ENCODE assay signal across 12 cellular contexts in genomic region chr15:74655424-74655823, GRCh38. TPM values are rescaled to one million over a fixed set of nuclear protein-coding genes. Genes with fewer than 3 reads are reported as not detected.
DNase-seq lines count a peak whose midpoint lies in the region; ATAC-seq and TF ChIP-seq lines count a peak whose summit lies in the region.
"Had no signal": no experiment of that assay in that cellular context is flagged by ENCODE, and none has a peak within 500 bp of the region (broad histone marks: within the 10 kb centered on the region; RNA-seq: fewer than 3 reads in every experiment).

No MANE protein-coding gene starts in this region.

- peak overlapping the region in 1 of 2 donors; percentile 12 for H3K4me3 Mint-ChIP-seq in stimulated activated naive CD8-positive, alpha-beta T cell treated with anti-CD3 and anti-CD28 coated beads, Interleukin-15, amount 100 ng/mL, for 72 hours
- no peak overlapping the region for H3K4me3 Mint-ChIP-seq in activated naive CD8-positive, alpha-beta T cell treated with anti-CD3 and anti-CD28 coated beads, Interleukin-2, amount 50 U/mL, for 24 hours
- H3K4me3 Mint-ChIP-seq in MCF 10A (ENCODE audit: unreplicated experiment) = no peak overlapping the region
- H3K4me3 Mint-ChIP-seq: activated naive CD4-positive, alpha-beta T cell treated with anti-CD3 and anti-CD28 coated beads, Interleukin-2, amount 10 ng/mL, durations not matched to agents 7 days and 5 days; CD4-positive, CD25-positive, alpha-beta regulatory T cell had no signal

- no peaks in the 10 kb centered on the region for H3K9me3 Mint-ChIP-seq in stimulated activated naive CD8-positive, alpha-beta T cell treated with anti-CD3 and anti-CD28 coated beads, Interleukin-15, amount 100 ng/mL, for 72 hours
- no peaks in the 10 kb centered on the region for H3K9me3 Mint-ChIP-seq in activated naive CD8-positive, alpha-beta T cell treated with anti-CD3 and anti-CD28 coated beads, Interleukin-2, amount 50 U/mL, for 24 hours
- no peaks in the 10 kb centered on the region for H3K9me3 Mint-ChIP-seq in MCF 10A (ENCODE audit: unreplicated experiment)
- H3K9me3 Mint-ChIP-seq: activated naive CD4-positive, alpha-beta T cell treated with anti-CD3 and anti-CD28 coated beads, Interleukin-2, amount 10 ng/mL, durations not matched to agents 7 days and 5 days; CD4-positive, CD25-positive, alpha-beta regulatory T cell had no signal

- peak; percentile 17 to 74 for DNase-seq in stimulated activated naive CD8-positive, alpha-beta T cell treated with anti-CD3 and anti-CD28 coated beads, Interleukin-15, amount 100 ng/mL, for 72 hours
- no peak for DNase-seq in stimulated activated naive CD8-positive, alpha-beta T cell treated with anti-CD3 and anti-CD28 coated beads, Interleukin-15, Interleukin-2, amounts not matched to agents 100 U/mL and 50 U/mL, for 24 hours
- DNase-seq in NCI-H1436 (lab: John Stamatoyannopoulos, UW) = peak; percentile 49
- no peak for DNase-seq in activated naive CD8-positive, alpha-beta T cell treated with anti-CD3 and anti-CD28 coated beads, Interleukin-2, amount 50 U/mL, for 24 hours
- no peak for DNase-seq in MCF 10A (ENCODE audit: unreplicated experiment)
- DNase-seq in left lobe of liver (ENCODE audit: low spot score) = no peak
- no peak for DNase-seq in left cardiac atrium
- no peak for DNase-seq in esophagus muscularis mucosa (ENCODE audit: extremely low spot score)
- DNase-seq: activated naive CD4-positive, alpha-beta T cell treated with anti-CD3 and anti-CD28 coated beads, Interleukin-2, amount 10 ng/mL, durations not matched to agents 7 days and 5 days; nucleus accumbens had no signal

- H3K36me3 ChIP-seq in esophagus muscularis mucosa = peaks cover 0 to 15% (median 7%) of the 10 kb centered on the region in 4 donors

- H3K27me3 ChIP-seq in esophagus muscularis mucosa = no peaks in the 10 kb centered on the region

- peaks cover 40% of the 10 kb centered on the region for H3K4me1 Mint-ChIP-seq in stimulated activated naive CD8-positive, alpha-beta T cell treated with anti-CD3 and anti-CD28 coated beads, Interleukin-15, amount 100 ng/mL, for 72 hours
- peaks cover 19% of the 10 kb centered on the region for H3K4me1 Mint-ChIP-seq in activated naive CD8-positive, alpha-beta T cell treated with anti-CD3 and anti-CD28 coated beads, Interleukin-2, amount 50 U/mL, for 24 hours
- H3K4me1 Mint-ChIP-seq in MCF 10A (ENCODE audit: insufficient read depth, unreplicated experiment) = peaks cover 14% of the 10 kb centered on the region

- H3K27me3 Mint-ChIP-seq in stimulated activated naive CD8-positive, alpha-beta T cell treated with anti-CD3 and anti-CD28 coated beads, Interleukin-15, amount 100 ng/mL, for 72 hours = no peaks in the 10 kb centered on the region
- no peaks in the 10 kb centered on the region for H3K27me3 Mint-ChIP-seq in activated naive CD8-positive, alpha-beta T cell treated with anti-CD3 and anti-CD28 coated beads, Interleukin-2, amount 50 U/mL, for 24 hours
- H3K27me3 Mint-ChIP-seq in MCF 10A (ENCODE audit: insufficient read depth, unreplicated experiment) = no peaks in the 10 kb centered on the region
- H3K27me3 Mint-ChIP-seq: activated naive CD4-positive, alpha-beta T cell treated with anti-CD3 and anti-CD28 coated beads, Interleukin-2, amount 10 ng/mL, durations not matched to agents 7 days and 5 days; CD4-positive, CD25-positive, alpha-beta regulatory T cell had no signal

- intact Hi-C loops in MCF 10A (cut with micrococcal nuclease) (no loop called here), left cardiac atrium (cut with DNase I) (no loop called here), esophagus muscularis mucosa (cut with DNase I) (no loop called here)

- H3K36me3 Mint-ChIP-seq in activated naive CD8-positive, alpha-beta T cell treated with anti-CD3 and anti-CD28 coated beads, Interleukin-2, amount 50 U/mL, for 24 hours (ENCODE audit: low read depth) = peaks cover 2% of the 10 kb centered on the region
- H3K36me3 Mint-ChIP-seq in MCF 10A (ENCODE audit: insufficient read depth, unreplicated experiment) = peaks cover 14% of the 10 kb centered on the region

- no peaks in the 10 kb centered on the region for H3K9me3 ChIP-seq in esophagus muscularis mucosa

- CTCF ChIA-PET in MCF 10A (lab: Yijun Ruan, JAX) = interaction anchor here (1.5 kb wide), 1 partner anchor 22 kb away, joined by 8 read pairs; no protein-coding TSS in a partner anchor

- H3K27ac ChIP-seq in esophagus muscularis mucosa (replicated peaks in 1 of 4) = no peak overlapping the region

- 92% methylated on average over 6 of the region's 7 CpGs for WGBS in esophagus muscularis mucosa

- TF ChIP-seq EP300 in esophagus muscularis mucosa (IDR thresholded peaks at IDR 0.05) = no peak

- H3K27ac Mint-ChIP-seq in stimulated activated naive CD8-positive, alpha-beta T cell treated with anti-CD3 and anti-CD28 coated beads, Interleukin-15, amount 100 ng/mL, for 72 hours = peak overlapping the region; percentile 83 to 91
- H3K27ac Mint-ChIP-seq in activated naive CD8-positive, alpha-beta T cell treated with anti-CD3 and anti-CD28 coated beads, Interleukin-2, amount 50 U/mL, for 24 hours = no peak overlapping the region
- no peak overlapping the region for H3K27ac Mint-ChIP-seq in MCF 10A (ENCODE audit: low read depth, unreplicated experiment)
- H3K27ac Mint-ChIP-seq: activated naive CD4-positive, alpha-beta T cell treated with anti-CD3 and anti-CD28 coated beads, Interleukin-2, amount 10 ng/mL, durations not matched to agents 7 days and 5 days had no signal

- TF ChIP-seq POLR2A in esophagus muscularis mucosa (IDR thresholded peaks at IDR 0.05; ENCODE audit: low read depth) = no peak

- ATAC-seq in stimulated activated naive CD8-positive, alpha-beta T cell treated with anti-CD3 and anti-CD28 coated beads, Interleukin-15, amount 100 ng/mL, for 72 hours = peak; percentile 98
- ATAC-seq in stimulated activated naive CD8-positive, alpha-beta T cell treated with anti-CD3 and anti-CD28 coated beads, Interleukin-15, Interleukin-2, amounts not matched to agents 100 U/mL and 50 U/mL, for 24 hours = no peak
- ATAC-seq in activated naive CD8-positive, alpha-beta T cell treated with anti-CD3 and anti-CD28 coated beads, Interleukin-2, amount 50 U/mL, for 24 hours = peak; percentile 61
- ATAC-seq in left lobe of liver = no peak
- ATAC-seq in left cardiac atrium = no peak

- POLR2A ChIA-PET in MCF 10A (lab: Yijun Ruan, JAX) = no interaction called here

- no peak for TF ChIP-seq CTCF in MCF 10A (IDR thresholded peaks at IDR 0.05; ENCODE audit: unreplicated experiment)
- no peak for TF ChIP-seq CTCF in esophagus muscularis mucosa (IDR thresholded peaks at IDR 0.05)

- H3K4me3 ChIP-seq in esophagus muscularis mucosa = no peak overlapping the region
- H3K4me3 ChIP-seq: lung had no signal

- no TSS peak for BruUV-seq in MCF 10A (replicated peaks; lab: Mats Ljungman, UMichigan)

- H3K4me1 ChIP-seq in esophagus muscularis mucosa = peaks cover 44 to 65% (median 53%) of the 10 kb centered on the region in 4 donors

RNA-seq across cellular contexts. Expression of gene CLK3, which starts 39.8 kb away (rescaled TPM):
- total RNA-seq in MCF 10A (2022) (57.8 and 62.8 TPM in 2 replicates), left lobe of liver (32.3 TPM), left cardiac atrium (10 to 100 TPM; 44.2 to 44.3 TPM), esophagus muscularis mucosa (10 to 100 TPM; 74.6 to 89.8 (median 80.7) TPM)

RNA-seq across cellular contexts. Expression of gene EDC3, which starts 40.4 kb away (rescaled TPM):
- total RNA-seq in MCF 10A (2022) (42.8 and 53.3 TPM in 2 replicates), left lobe of liver (13.4 TPM), left cardiac atrium (10 to 100 TPM; 19.7 to 19.8 TPM), esophagus muscularis mucosa (10 to 100 TPM in 3 of 4 donors, 1 to 10 TPM in 1; 9.6 to 19.5 (median 17.9) TPM)

Comparison
In these comparisons a context has a peak if more than half of its experiments do, and no peak if none do; other contexts are left out.
1. ATAC-seq: peak in stimulated activated naive CD8-positive, alpha-beta T cell treated with anti-CD3 and anti-CD28 coated beads, Interleukin-15, amount 100 ng/mL, for 72 hours (single experiment) and activated naive CD8-positive, alpha-beta T cell treated with anti-CD3 and anti-CD28 coated beads, Interleukin-2, amount 50 U/mL, for 24 hours (single experiment); none in stimulated activated naive CD8-positive, alpha-beta T cell treated with anti-CD3 and anti-CD28 coated beads, Interleukin-15, Interleukin-2, amounts not matched to agents 100 U/mL and 50 U/mL, for 24 hours (single experiment), left lobe of liver (single experiment) and left cardiac atrium (0 of 2).
2. DNase-seq: peak in stimulated activated naive CD8-positive, alpha-beta T cell treated with anti-CD3 and anti-CD28 coated beads, Interleukin-15, amount 100 ng/mL, for 72 hours (2 of 2) and NCI-H1436 (single experiment); none in stimulated activated naive CD8-positive, alpha-beta T cell treated with anti-CD3 and anti-CD28 coated beads, Interleukin-15, Interleukin-2, amounts not matched to agents 100 U/mL and 50 U/mL, for 24 hours (single experiment), activated naive CD8-positive, alpha-beta T cell treated with anti-CD3 and anti-CD28 coated beads, Interleukin-2, amount 50 U/mL, for 24 hours (single experiment), MCF 10A (single experiment), left lobe of liver (single experiment), left cardiac atrium (single experiment) and esophagus muscularis mucosa (single experiment).
3. H3K27ac Mint-ChIP-seq: peak in stimulated activated naive CD8-positive, alpha-beta T cell treated with anti-CD3 and anti-CD28 coated beads, Interleukin-15, amount 100 ng/mL, for 72 hours (2 of 2); none in activated naive CD8-positive, alpha-beta T cell treated with anti-CD3 and anti-CD28 coated beads, Interleukin-2, amount 50 U/mL, for 24 hours (single experiment) and MCF 10A (single experiment).